ENCODE assay signal across 8 cellular contexts in genomic region chr20:53869466-53870258, GRCh38.
DNase-seq lines count a peak whose midpoint lies in the region; ATAC-seq and TF ChIP-seq lines count a peak whose summit lies in the region.

No MANE protein-coding gene starts in this region.

- no peak overlapping the region for H4K8ac ChIP-seq in mesendoderm (ENCODE audit: low read depth, low read length)

- no peaks in the 10 kb centered on the region for H3K27me3 ChIP-seq in dorsolateral prefrontal cortex
- H3K27me3 ChIP-seq in mesendoderm (ENCODE audit: insufficient read depth, low read length, poor library complexity): no peaks in the 10 kb centered on the region

- H2BK5ac ChIP-seq in mesendoderm (ENCODE audit: low read length): no peak overlapping the region

- no peak overlapping the region for H4K5ac ChIP-seq in mesendoderm (ENCODE audit: low read length)

- H3K79me2 ChIP-seq in mesendoderm (ENCODE audit: control insufficient read depth, insufficient read depth, low read length): no peaks in the 10 kb centered on the region

- H3K9ac ChIP-seq in mesendoderm (ENCODE audit: low read length): no peak overlapping the region

- H3K4me1 ChIP-seq in mesendoderm (ENCODE audit: control insufficient read depth, low read depth, low read length): peaks cover 10% of the 10 kb centered on the region

- no peaks in the 10 kb centered on the region for H3K79me1 ChIP-seq in mesendoderm (ENCODE audit: low read length)

- intact Hi-C loops in dorsolateral prefrontal cortex (cut with DNase I): no loop called here

- no peak overlapping the region for H2AK5ac ChIP-seq in mesendoderm (ENCODE audit: low read length)

- ATAC-seq in GM18517 (IDR thresholded peaks at IDR 0.05; ENCODE audit: unreplicated experiment) (peak; percentile 54), HG03139 (IDR thresholded peaks at IDR 0.05; ENCODE audit: unreplicated experiment) (peak; percentile 64)

- DNase-seq in AG08396 (ENCODE audit: low spot score): peak; percentile 37
- DNase-seq in NCI-H446 treated with DMSO at 0.1 percent for 48 hours (lab: John Stamatoyannopoulos, UW): peak; percentile 69
- DNase-seq in activated CD4-positive, alpha-beta T cell treated with anti-CD3 and anti-CD28 coated beads for 24 hours (ENCODE audit: low read depth in 2 of 2): peak; percentile 46 to 64
- no peak for DNase-seq in dorsolateral prefrontal cortex
- DNase-seq in mesendoderm: peak; percentile 91
- peak; percentile 34 for DNase-seq in stimulated activated CD8-positive, alpha-beta memory T cell treated with anti-CD3 and anti-CD28 coated beads, Interleukin-7, amount 100 ng/mL, for 24 hours (ENCODE audit: low read depth)

- no peak overlapping the region for H3K18ac ChIP-seq in mesendoderm (ENCODE audit: low read length)

- H3K23ac ChIP-seq in mesendoderm (ENCODE audit: low read length): no peak overlapping the region

- peak; percentile 31 to 82 (median 56) for TF ChIP-seq CTCF in dorsolateral prefrontal cortex (IDR thresholded peaks at IDR 0.05 in 54 of 56, conservative IDR thresholded peaks at IDR 0.05 in 2 of 56; ENCODE audit: low read depth in 1 of 56, partially characterized antibody in 56 of 56)

- H3K4me3 ChIP-seq in dorsolateral prefrontal cortex (no peak overlapping the region), mesendoderm (ENCODE audit: low read length) (no peak overlapping the region)

- WGBS in mesendoderm (ENCODE audit: extremely low coverage, insufficient coverage, low lambda C conversion rate): 94% methylated on average over 1 of the region's 8 CpGs

- H3K36me3 ChIP-seq in mesendoderm (ENCODE audit: control insufficient read depth, insufficient read depth, low read length): no peaks in the 10 kb centered on the region

- no peak overlapping the region for H3K4me2 ChIP-seq in mesendoderm (ENCODE audit: low read length)

- H2BK15ac ChIP-seq in mesendoderm (replicated peaks; ENCODE audit: low read depth): no peak overlapping the region

- H3K56ac ChIP-seq in mesendoderm (ENCODE audit: low read length): no peak overlapping the region

- peak overlapping the region; percentile 68 for H3K4ac ChIP-seq in mesendoderm (ENCODE audit: low read depth, low read length)

- H3K27ac ChIP-seq in dorsolateral prefrontal cortex (no peak overlapping the region), mesendoderm (ENCODE audit: low read depth, low read length) (no peak overlapping the region)

- peak overlapping the region; percentile 82 for H2BK120ac ChIP-seq in mesendoderm (ENCODE audit: low read depth, low read length)

Comparison
In these comparisons a context has a peak if more than half of its experiments do, and no peak if none do; other contexts are left out.
1. DNase-seq: peak in AG08396 (single experiment), NCI-H446 treated with DMSO at 0.1 percent for 48 hours (single experiment), activated CD4-positive, alpha-beta T cell treated with anti-CD3 and anti-CD28 coated beads for 24 hours (2 of 2), mesendoderm (single experiment) and stimulated activated CD8-positive, alpha-beta memory T cell treated with anti-CD3 and anti-CD28 coated beads, Interleukin-7, amount 100 ng/mL, for 24 hours (single experiment); none in dorsolateral prefrontal cortex (0 of 10).